In the genomic region with DNA sequence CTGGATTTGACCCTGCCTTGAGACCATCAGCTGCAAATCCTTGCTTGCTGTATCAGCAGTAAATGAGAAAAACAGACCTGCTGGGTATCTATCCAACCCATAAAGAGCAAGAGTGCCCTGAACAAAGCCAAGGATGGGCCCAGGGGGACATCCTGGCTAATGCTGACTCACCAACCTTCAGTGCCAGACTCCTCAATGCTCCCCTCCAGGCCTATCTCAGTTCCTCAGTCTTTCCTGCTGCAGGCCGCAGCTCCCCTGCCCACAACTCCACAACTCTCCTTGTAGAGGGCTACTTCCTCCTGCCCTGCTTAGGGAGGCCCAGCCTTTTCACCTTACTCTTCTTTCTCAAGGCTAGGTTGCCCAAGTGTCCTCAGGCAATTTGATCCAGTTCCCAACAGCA, we compare ENCODE assay signal across 11 cellular contexts. TPM values are rescaled to one million over a fixed set of nuclear protein-coding genes. Genes with fewer than 3 reads are reported as not detected.
DNase-seq lines count a peak whose midpoint lies in the region; TF ChIP-seq lines count a peak whose summit lies in the region.
"Had no signal": no experiment of that assay in that cellular context is flagged by ENCODE, and none has a peak within 500 bp of the region (broad histone marks: within the 10 kb centered on the region; RNA-seq: fewer than 3 reads in every experiment).

No MANE protein-coding gene starts in this region.

- POLR2A ChIA-PET in activated CD4-positive, alpha-beta T cell treated with anti-CD3 and anti-CD28 coated beads, Interleukin-2, amount 10 ng/mL, durations not matched to agents 7 days and 5 days (lab: Charles Lee) = interaction anchor here (0.6 kb wide), 1 partner anchor 13 kb away, joined by 3 read pairs; no protein-coding TSS in a partner anchor

- H3K9me3 Mint-ChIP-seq in activated CD4-positive, alpha-beta T cell treated with anti-CD3 and anti-CD28 coated beads, Interleukin-2, amount 10 ng/mL, durations not matched to agents 7 days and 5 days = no peaks in the 10 kb centered on the region

- H3K4me1 Mint-ChIP-seq in activated CD4-positive, alpha-beta T cell treated with anti-CD3 and anti-CD28 coated beads, Interleukin-2, amount 10 ng/mL, durations not matched to agents 7 days and 5 days = peaks cover 41% of the 10 kb centered on the region

- H3K27ac Mint-ChIP-seq in activated CD4-positive, alpha-beta T cell treated with anti-CD3 and anti-CD28 coated beads, Interleukin-2, amount 10 ng/mL, durations not matched to agents 7 days and 5 days = peak overlapping the region; percentile 71

- peak overlapping the region in 4 of 5 donors; percentile 23 to 91 (median 56) for H3K9ac ChIP-seq in subcutaneous abdominal adipose tissue (ENCODE audit: low read length in 5 of 5)

- no peaks in the 10 kb centered on the region for H3K27me3 ChIP-seq in subcutaneous abdominal adipose tissue (ENCODE audit: control insufficient read depth in 5 of 5, insufficient read depth in 4 of 5, low read length in 5 of 5)

- H3K4me3 Mint-ChIP-seq in activated CD4-positive, alpha-beta T cell treated with anti-CD3 and anti-CD28 coated beads, Interleukin-2, amount 10 ng/mL, durations not matched to agents 7 days and 5 days = no peak overlapping the region

- no peak for TF ChIP-seq POLR2A in erythroblast (IDR thresholded peaks at IDR 0.05; ENCODE audit: low read length)

- H3K4me3 ChIP-seq in subcutaneous abdominal adipose tissue (ENCODE audit: low read depth in 1 of 5, low read length in 5 of 5) = no peak overlapping the region

- no peak for DNase-seq in activated CD4-positive, alpha-beta T cell treated with anti-CD3 and anti-CD28 coated beads, Interleukin-2, amount 10 ng/mL, durations not matched to agents 7 days and 5 days
- no peak for DNase-seq in activated CD4-positive, alpha-beta T cell treated with anti-CD3 and anti-CD28 coated beads, Interleukin-2, amount 50 U/mL, for 48 hours
- DNase-seq in SKM-1 treated with dmso at 0.1 percent for 144 hours (lab: John Stamatoyannopoulos, UW; ENCODE audit: unreplicated experiment) (peak; percentile 98), erythroblast (lab: John Stamatoyannopoulos, UW) (peak; percentile 35 to 48), NCI-H1092 treated with DMSO at 0.1 percent for 48 hours (lab: John Stamatoyannopoulos, UW) (no peak), dedifferentiated amniotic fluid mesenchymal stem cell (ENCODE audit: extremely low spot score) (no peak)
- no peak for DNase-seq in stimulated activated CD4-positive, alpha-beta T cell treated with anti-CD3 and anti-CD28 coated beads, Interleukin-4, amount 100 ng/mL, for 1 hour
- DNase-seq: ACHN, NCI-H2227 treated with DMSO at 0.1 percent for 48 hours, nucleus accumbens had no signal

- H3K36me3 Mint-ChIP-seq in activated CD4-positive, alpha-beta T cell treated with anti-CD3 and anti-CD28 coated beads, Interleukin-2, amount 10 ng/mL, durations not matched to agents 7 days and 5 days (ENCODE audit: low read depth) = peaks cover 52% of the 10 kb centered on the region

- CTCF ChIA-PET in activated CD4-positive, alpha-beta T cell treated with anti-CD3 and anti-CD28 coated beads, Interleukin-2, amount 10 ng/mL, durations not matched to agents 7 days and 5 days (lab: Charles Lee) = interaction anchor here (0.8 to 2.6 kb wide), 11 partner anchors 9 to 76 kb away, joined by 3 to 17 read pairs (median 4); no protein-coding TSS in a partner anchor

- H3K36me3 ChIP-seq in subcutaneous abdominal adipose tissue (ENCODE audit: control insufficient read depth in 5 of 5, insufficient read depth in 5 of 5, low read length in 5 of 5) = peaks cover 0 to 44% (median 30%) of the 10 kb centered on the region in 5 donors

- no peaks in the 10 kb centered on the region for H3K27me3 Mint-ChIP-seq in activated CD4-positive, alpha-beta T cell treated with anti-CD3 and anti-CD28 coated beads, Interleukin-2, amount 10 ng/mL, durations not matched to agents 7 days and 5 days

- peaks cover 16 to 48% (median 44%) of the 10 kb centered on the region in 5 donors for H3K4me1 ChIP-seq in subcutaneous abdominal adipose tissue (ENCODE audit: control insufficient read depth in 5 of 5, insufficient read depth in 5 of 5, low read length in 5 of 5)

- no peaks in the 10 kb centered on the region for H3K9me3 ChIP-seq in subcutaneous abdominal adipose tissue (ENCODE audit: control insufficient read depth in 5 of 5, low read length in 5 of 5)

- H3K27ac ChIP-seq in subcutaneous abdominal adipose tissue (ENCODE audit: low read depth, low read length) = no peak overlapping the region

RNA-seq across cellular contexts. Expression of a gene that starts 2.6 kb away (rescaled TPM):
- total RNA-seq in activated CD4-positive, alpha-beta T cell treated with anti-CD3 and anti-CD28 coated beads, Interleukin-2, amount 10 ng/mL, durations not matched to agents 7 days and 5 days = 10 to 100 TPM; 68.1 to 70.4 TPM

RNA-seq across cellular contexts. Expression of a gene that starts 5.3 kb away (rescaled TPM):
- total RNA-seq in activated CD4-positive, alpha-beta T cell treated with anti-CD3 and anti-CD28 coated beads, Interleukin-2, amount 10 ng/mL, durations not matched to agents 7 days and 5 days = not detected

RNA-seq across cellular contexts. Expression of a gene that starts 12.0 kb away (rescaled TPM):
- total RNA-seq in activated CD4-positive, alpha-beta T cell treated with anti-CD3 and anti-CD28 coated beads, Interleukin-2, amount 10 ng/mL, durations not matched to agents 7 days and 5 days = 10 to 100 TPM; 74.5 to 79.6 TPM

RNA-seq across cellular contexts. Expression of a gene that starts 19.8 kb away (rescaled TPM):
- 1 to 10 TPM; 9.3 to 9.5 TPM for total RNA-seq in activated CD4-positive, alpha-beta T cell treated with anti-CD3 and anti-CD28 coated beads, Interleukin-2, amount 10 ng/mL, durations not matched to agents 7 days and 5 days

RNA-seq across cellular contexts. Expression of a gene that starts 20.1 kb away (rescaled TPM):
- total RNA-seq in activated CD4-positive, alpha-beta T cell treated with anti-CD3 and anti-CD28 coated beads, Interleukin-2, amount 10 ng/mL, durations not matched to agents 7 days and 5 days = 100 to 1,000 TPM; 217 to 227 TPM

Comparison
In these comparisons a context has a peak if more than half of its experiments do, and no peak if none do; other contexts are left out.
1. DNase-seq: peak in SKM-1 treated with dmso at 0.1 percent for 144 hours (single experiment) and erythroblast (2 of 2); none in activated CD4-positive, alpha-beta T cell treated with anti-CD3 and anti-CD28 coated beads, Interleukin-2, amount 10 ng/mL, durations not matched to agents 7 days and 5 days (single experiment), activated CD4-positive, alpha-beta T cell treated with anti-CD3 and anti-CD28 coated beads, Interleukin-2, amount 50 U/mL, for 48 hours (0 of 2), NCI-H1092 treated with DMSO at 0.1 percent for 48 hours (single experiment), stimulated activated CD4-positive, alpha-beta T cell treated with anti-CD3 and anti-CD28 coated beads, Interleukin-4, amount 100 ng/mL, for 1 hour (single experiment) and dedifferentiated amniotic fluid mesenchymal stem cell (single experiment).